Comparison of ENCODE assay signal across 8 cellular contexts in genomic region chr5:78293856-78294249, GRCh38. TPM values are rescaled to one million over a fixed set of nuclear protein-coding genes. Genes with fewer than 3 reads are reported as not detected.
DNase-seq lines count a peak whose midpoint lies in the region; FAIRE-seq and TF ChIP-seq lines count a peak whose summit lies in the region.

No MANE protein-coding gene starts in this region.

- DNase-seq in HL-60 (ENCODE audit: low read depth in 1 of 2, low spot score in 1 of 2) (no peak), kidney (no peak), suprapubic skin (ENCODE audit: low spot score in 2 of 2) (no peak), GM13977 (ENCODE audit: low spot score) (no peak), HEK293T (ENCODE audit: extremely low spot score) (no peak)
- no peak for DNase-seq in stimulated activated CD4-positive, alpha-beta T cell treated with anti-CD3 and anti-CD28 coated beads, Interleukin-2, amount 100 ng/mL, for 48 hours

- peaks cover 44% of the 10 kb centered on the region for H3K4me1 ChIP-seq in BLaER1
- peaks cover 0 to 5% of the 10 kb centered on the region in 2 donors for H3K4me1 ChIP-seq in kidney (ENCODE audit: control insufficient read depth in 1 of 2, insufficient read depth in 1 of 2, low read depth in 1 of 2, low read length in 2 of 2)
- H3K4me1 ChIP-seq in suprapubic skin = peaks cover 32% of the 10 kb centered on the region

- WGBS in suprapubic skin = 1% methylated on average over 6 of the region's 6 CpGs

- H4K20me1 ChIP-seq in BLaER1 = peaks cover 18% of the 10 kb centered on the region; the same call in 1 of the 2 replicates

- H3K27me3 ChIP-seq in BLaER1 (peaks cover 5% of the 10 kb centered on the region; the same call in 1 of the 2 replicates), HL-60 (ENCODE audit: insufficient read depth, poor library complexity, severe bottlenecking) (no peaks in the 10 kb centered on the region), suprapubic skin (no peaks in the 10 kb centered on the region)

- intact Hi-C loops in kidney (cut with DNase I) = no loop called here

- H3K4me2 ChIP-seq in BLaER1 = peak overlapping the region; percentile 88

- no peak for TF ChIP-seq POLR2A in suprapubic skin (IDR thresholded peaks at IDR 0.05)

- H3K9ac ChIP-seq in BLaER1 (peak overlapping the region; percentile 90), kidney (ENCODE audit: low read length in 2 of 2) (peak overlapping the region; percentile 81 to 96)

- H3K9me3 ChIP-seq in BLaER1 (no peaks in the 10 kb centered on the region), kidney (ENCODE audit: control insufficient read depth in 1 of 2, low read length in 2 of 2) (no peaks in the 10 kb centered on the region), suprapubic skin (no peaks in the 10 kb centered on the region)

- TF ChIP-seq CTCF in HL-60 (IDR thresholded peaks at IDR 0.05; ENCODE audit: insufficient read depth, low read length) = no peak
- no peak for TF ChIP-seq CTCF in kidney (IDR thresholded peaks at IDR 0.05; ENCODE audit: borderline replicate concordance, extremely low read depth, insufficient read depth)
- no peak for TF ChIP-seq CTCF in suprapubic skin (IDR thresholded peaks at IDR 0.05)
- TF ChIP-seq CTCF in GM13977 (IDR thresholded peaks at IDR 0.05; ENCODE audit: extremely low read depth, insufficient read depth, missing control alignments) = no peak

- H3K36me3 ChIP-seq in BLaER1 (peaks cover 3% of the 10 kb centered on the region; the same call in 1 of the 2 replicates), kidney (ENCODE audit: control insufficient read depth in 1 of 2, insufficient read depth in 2 of 2, low read length in 2 of 2) (no peaks in the 10 kb centered on the region), suprapubic skin (no peaks in the 10 kb centered on the region)

- H3K27ac ChIP-seq in BLaER1 = peak overlapping the region; percentile 92
- peak overlapping the region; percentile 92 for H3K27ac ChIP-seq in HL-60 (replicated peaks)
- H3K27ac ChIP-seq in angular gyrus (ENCODE audit: low read depth, low read length) = peak overlapping the region; percentile 79
- peak overlapping the region; percentile 74 to 81 for H3K27ac ChIP-seq in kidney (ENCODE audit: low read depth in 2 of 2, low read length in 2 of 2)
- peak overlapping the region; percentile 89 for H3K27ac ChIP-seq in suprapubic skin

- in situ Hi-C loops in GM13977 (cut with MboI; ENCODE audit: low pct_unique_long_range_greater_than_20kb, low sequenced_read_pairs, unreplicated experiment) = no loop called here

- H3K4me3 ChIP-seq in BLaER1 (peak overlapping the region; percentile 96), HL-60 (replicated peaks; ENCODE audit: insufficient read depth, low read length) (peak overlapping the region; percentile 74), kidney (ENCODE audit: low read length in 2 of 2) (peak overlapping the region; percentile 89 to 96), suprapubic skin (peak overlapping the region; percentile 82)

- FAIRE-seq in kidney (lab: Jason Lieb, UNC) = peak; percentile 67

- CTCF ChIA-PET in HEK293T (lab: Yijun Ruan, JAX) = interaction anchor here (0.7 kb wide), 1 partner anchor 12 kb away, joined by 3 read pairs; no protein-coding TSS in a partner anchor

- POLR2A ChIA-PET in HEK293T (lab: Yijun Ruan, JAX) = interaction anchor here (0.8 to 2.9 kb wide), 4 partner anchors 9 to 218 kb away, joined by 3 to 36 read pairs (median 6); partner anchors contain the start of gene SCAMP1

- TF ChIP-seq EP300 in suprapubic skin (IDR thresholded peaks at IDR 0.05) = no peak

TF ChIP-seq in HEK293T, 16 proteins besides CTCF, POLR2A, EP300 and RAD21:
- no peak for TF ChIP-seq ARNT (IDR thresholded peaks at IDR 0.05)

RNA-seq across cellular contexts. Expression of gene AP3B1, which starts 0.6 kb away (rescaled TPM):
- total RNA-seq in kidney (49.3 TPM), suprapubic skin (10 to 100 TPM; 32.2 to 44.0 (median 33.1) TPM)
- polyA plus RNA-seq in kidney (ENCODE audit: insufficient read depth, low read depth, low replicate concordance) = 53.2 TPM
